Comparison of ENCODE assay signal across 8 cellular contexts in genomic region chr18:76983184-76983583, GRCh38.
A peak's percentile ranks its signal among the peaks of the same experiment; 100 is the strongest.
DNase-seq lines count a peak whose midpoint lies in the region; ATAC-seq, FAIRE-seq and TF ChIP-seq lines count a peak whose summit lies in the region.

No MANE protein-coding gene starts in this region.

- peak; percentile 67 for ATAC-seq in GM21390 (IDR thresholded peaks at IDR 0.05; ENCODE audit: unreplicated experiment)
- peak; percentile 97 for ATAC-seq in activated CD8-positive, alpha-beta memory T cell treated with anti-CD3 and anti-CD28 coated beads, Interleukin-2, amount 10 ng/mL, durations not matched to agents 7 days and 5 days

- BruUV-seq in endothelial cell of umbilical vein (replicated peaks; lab: Mats Ljungman, UMichigan) = no TSS peak

- FAIRE-seq in endothelial cell of umbilical vein (lab: Jason Lieb, UNC) = peak; percentile 92

- no peaks in the 10 kb centered on the region for H3K9me3 ChIP-seq in endothelial cell of umbilical vein (replicated peaks; ENCODE audit: control insufficient read depth, insufficient read depth, low read length)
- H3K9me3 ChIP-seq in mucosa of rectum (ENCODE audit: control insufficient read depth in 2 of 2, low read length in 2 of 2) = no peaks in the 10 kb centered on the region

- no peaks in the 10 kb centered on the region for H3K27me3 Mint-ChIP-seq in activated CD8-positive, alpha-beta memory T cell treated with anti-CD3 and anti-CD28 coated beads, Interleukin-2, amount 10 ng/mL, durations not matched to agents 7 days and 5 days

- no peaks in the 10 kb centered on the region for H3K9me3 Mint-ChIP-seq in activated CD8-positive, alpha-beta memory T cell treated with anti-CD3 and anti-CD28 coated beads, Interleukin-2, amount 10 ng/mL, durations not matched to agents 7 days and 5 days (ENCODE audit: low read depth)

- H3K36me3 Mint-ChIP-seq in activated CD8-positive, alpha-beta memory T cell treated with anti-CD3 and anti-CD28 coated beads, Interleukin-2, amount 10 ng/mL, durations not matched to agents 7 days and 5 days = no peaks in the 10 kb centered on the region

- peak overlapping the region; percentile 30 for H3K4me2 ChIP-seq in endothelial cell of umbilical vein (ENCODE audit: insufficient read depth, low read length)

- no peaks in the 10 kb centered on the region for H3K79me2 ChIP-seq in endothelial cell of umbilical vein (ENCODE audit: control insufficient read depth, insufficient read depth, low read length)

- DNase-seq in D341Med (ENCODE audit: low spot score) (peak; percentile 96), HT-29 (ENCODE audit: low spot score) (peak; percentile 81), NOMO-1 (lab: John Stamatoyannopoulos, UW; ENCODE audit: unreplicated experiment in 2 of 2) (peak; percentile 28 to 64), endothelial cell of umbilical vein (ENCODE audit: low read depth, low spot score) (peak; percentile 80)
- DNase-seq in activated CD8-positive, alpha-beta memory T cell treated with anti-CD3 and anti-CD28 coated beads, Interleukin-2, amount 10 ng/mL, durations not matched to agents 7 days and 5 days = peak; percentile 93
- peak; percentile 77 for DNase-seq in stimulated activated CD8-positive, alpha-beta memory T cell treated with anti-CD3 and anti-CD28 coated beads, Interleukin-7, amount 100 ng/mL, for 24 hours (ENCODE audit: low read depth)

- H3K4me3 ChIP-seq in endothelial cell of umbilical vein (replicated peaks in 1 of 3; ENCODE audit: insufficient read depth in 1 of 3, low read depth in 1 of 3, low read length in 3 of 3) (no peak overlapping the region), mucosa of rectum (ENCODE audit: low read length in 2 of 2) (peak overlapping the region; percentile 47 to 59)

- H3K27ac Mint-ChIP-seq in activated CD8-positive, alpha-beta memory T cell treated with anti-CD3 and anti-CD28 coated beads, Interleukin-2, amount 10 ng/mL, durations not matched to agents 7 days and 5 days = no peak overlapping the region

- TF ChIP-seq CTCF in endothelial cell of umbilical vein (IDR thresholded peaks at IDR 0.05; ENCODE audit: extremely low read depth in 1 of 2, insufficient read depth in 1 of 2, low read depth in 1 of 2, low read length in 2 of 2) = peak; percentile 89 to 91

- peaks cover 6% of the 10 kb centered on the region for H3K4me1 Mint-ChIP-seq in activated CD8-positive, alpha-beta memory T cell treated with anti-CD3 and anti-CD28 coated beads, Interleukin-2, amount 10 ng/mL, durations not matched to agents 7 days and 5 days

- intact Hi-C loops in endothelial cell of umbilical vein (cut with micrococcal nuclease) = loop anchor here (1.0 to 5.0 kb wide), 4 partner anchors 61 to 181 kb away; no protein-coding TSS in a partner anchor

- no peaks in the 10 kb centered on the region for H3K9me1 ChIP-seq in endothelial cell of umbilical vein (replicated peaks; ENCODE audit: control insufficient read depth, extremely low read depth, insufficient read depth, low read length)

- H3K9ac ChIP-seq in endothelial cell of umbilical vein (replicated peaks; ENCODE audit: extremely low read depth, insufficient read depth, low read length) (no peak overlapping the region), mucosa of rectum (ENCODE audit: low read depth in 1 of 2, low read length in 2 of 2) (peak overlapping the region in 1 of 2 donors; percentile 47)

- no peak for TF ChIP-seq POLR2A in endothelial cell of umbilical vein (IDR thresholded peaks at IDR 0.05; ENCODE audit: low read depth, low read length)

- H3K36me3 ChIP-seq in endothelial cell of umbilical vein (ENCODE audit: control insufficient read depth in 2 of 2, extremely low read depth in 1 of 2, insufficient read depth in 2 of 2, low read length in 2 of 2) (no peaks in the 10 kb centered on the region), mucosa of rectum (ENCODE audit: control insufficient read depth in 2 of 2, insufficient read depth in 2 of 2, low read length in 2 of 2) (no peaks in the 10 kb centered on the region)

- H3K27ac ChIP-seq in endothelial cell of umbilical vein (ENCODE audit: insufficient read depth, low read depth, low read length) (no peak overlapping the region), mucosa of rectum (ENCODE audit: low read depth in 2 of 2, low read length in 2 of 2) (no peak overlapping the region)

- H3K4me3 Mint-ChIP-seq in activated CD8-positive, alpha-beta memory T cell treated with anti-CD3 and anti-CD28 coated beads, Interleukin-2, amount 10 ng/mL, durations not matched to agents 7 days and 5 days = no peak overlapping the region

- H2AFZ ChIP-seq in endothelial cell of umbilical vein (ENCODE audit: low read depth, low read length) = peak overlapping the region; percentile 32

- H3K27me3 ChIP-seq in endothelial cell of umbilical vein (ENCODE audit: control insufficient read depth in 2 of 2, insufficient read depth in 2 of 2, low read length in 2 of 2) (peaks cover 0 to 7% of the 10 kb centered on the region in 2 experiments), mucosa of rectum (ENCODE audit: control insufficient read depth in 2 of 2, insufficient read depth in 2 of 2, low read length in 2 of 2) (no peaks in the 10 kb centered on the region)

- CTCF ChIA-PET in activated CD8-positive, alpha-beta memory T cell treated with anti-CD3 and anti-CD28 coated beads, Interleukin-2, amount 10 ng/mL, durations not matched to agents 7 days and 5 days (lab: Charles Lee) = interaction anchor here (0.7 to 5.6 kb wide), 39 partner anchors 8 to 274 kb away, joined by 3 to 65 read pairs (median 5); no protein-coding TSS in a partner anchor
- CTCF ChIA-PET in endothelial cell of umbilical vein (lab: Charles Lee) = interaction anchor here (0.8 to 8.0 kb wide), 23 partner anchors 9 to 230 kb away, joined by 3 to 140 read pairs (median 5); no protein-coding TSS in a partner anchor

- POLR2A ChIA-PET in endothelial cell of umbilical vein (lab: Charles Lee) = no interaction called here

- dilution Hi-C loops in endothelial cell of umbilical vein (cut with MboI; ENCODE audit: extremely low pct_ligation_motif_present, low sequenced_read_pairs) = no loop called here

- H3K4me1 ChIP-seq in endothelial cell of umbilical vein (ENCODE audit: control insufficient read depth, extremely low read depth, insufficient read depth, low read length) = no peaks in the 10 kb centered on the region
- H3K4me1 ChIP-seq in mucosa of rectum (ENCODE audit: control insufficient read depth in 2 of 2, insufficient read depth in 2 of 2, low read length in 2 of 2) = peaks cover 16 to 20% of the 10 kb centered on the region in 2 donors

- no peaks in the 10 kb centered on the region for H4K20me1 ChIP-seq in endothelial cell of umbilical vein (replicated peaks; ENCODE audit: control insufficient read depth, extremely low read depth, insufficient read depth, low read length)

TF ChIP-seq in endothelial cell of umbilical vein, 7 proteins besides CTCF, POLR2A, EP300 and RAD21:
- TF ChIP-seq GATA2 (IDR thresholded peaks at IDR 0.05; ENCODE audit: insufficient read depth, insufficient read length, low read depth, low read length) (no peak), MYC (IDR thresholded peaks at IDR 0.05; ENCODE audit: low read depth, low read length) (no peak)
TF ChIP-seq in endothelial cell of umbilical vein: peak in this region for 0.

Comparison
In these comparisons a context has a peak if more than half of its experiments do, and no peak if none do; other contexts are left out.
1. DNase-seq: peak in every context shown above with its lines; median percentile 96 in D341Med; 93 in activated CD8-positive, alpha-beta memory T cell treated with anti-CD3 and anti-CD28 coated beads, Interleukin-2, amount 10 ng/mL, durations not matched to agents 7 days and 5 days; 81 in HT-29; 80 in endothelial cell of umbilical vein; 77 in stimulated activated CD8-positive, alpha-beta memory T cell treated with anti-CD3 and anti-CD28 coated beads, Interleukin-7, amount 100 ng/mL, for 24 hours; 46 in NOMO-1.
2. H3K4me3 ChIP-seq: peak in mucosa of rectum (2 of 2); none in endothelial cell of umbilical vein (0 of 3).